ENCODE assay signal across 9 cellular contexts in genomic region chr19:14563989-14564650, GRCh38. TPM values are rescaled to one million over a fixed set of nuclear protein-coding genes. Genes with fewer than 3 reads are reported as not detected.
DNase-seq lines count a peak whose midpoint lies in the region; ATAC-seq, FAIRE-seq and TF ChIP-seq lines count a peak whose summit lies in the region.
"Had no signal": no experiment of that assay in that cellular context is flagged by ENCODE, and none has a peak within 500 bp of the region (broad histone marks: within the 10 kb centered on the region; RNA-seq: fewer than 3 reads in every experiment).

No MANE protein-coding gene starts in this region.

- intact Hi-C loops in dorsolateral prefrontal cortex (cut with DNase I): loop anchor here in 1 of 2 donors (5.0 kb wide), 1 partner anchor 47 kb away; the partner anchor contains the start of gene DNAJB1

- FAIRE-seq in frontal cortex (lab: Jason Lieb, UNC): no peak

- H3K27ac ChIP-seq in SJCRH30 (no peak overlapping the region), dorsolateral prefrontal cortex (peak overlapping the region in 35 of 59 donors; percentile 13 to 97 (median 94))
- H3K27ac ChIP-seq: KMS-11 had no signal

- H3K36me3 ChIP-seq in SJCRH30: peaks cover 30% of the 10 kb centered on the region

- no peak for ATAC-seq in omental fat pad (ENCODE audit: low FRiP score)
- ATAC-seq in HG02870 (IDR thresholded peaks at IDR 0.05; ENCODE audit: unreplicated experiment): no peak

- no peaks in the 10 kb centered on the region for H3K9me3 ChIP-seq in SJCRH30 (replicated peaks)

- TF ChIP-seq CTCF in GM13977 (IDR thresholded peaks at IDR 0.05; ENCODE audit: extremely low read depth, insufficient read depth, missing control alignments) (no peak), dorsolateral prefrontal cortex (IDR thresholded peaks at IDR 0.05 in 54 of 56, conservative IDR thresholded peaks at IDR 0.05 in 2 of 56; ENCODE audit: low read depth in 1 of 56, partially characterized antibody in 56 of 56) (no peak), omental fat pad (IDR thresholded peaks at IDR 0.05) (no peak)

- in situ Hi-C loops in GM13977 (cut with MboI; ENCODE audit: low pct_unique_long_range_greater_than_20kb, low sequenced_read_pairs, unreplicated experiment): no loop called here

- H3K4me1 ChIP-seq in SJCRH30: no peaks in the 10 kb centered on the region

- DNase-seq in GM13977 (ENCODE audit: low spot score) (peak; percentile 55), SJCRH30 (peak; percentile 75 to 84), dorsolateral prefrontal cortex (no peak), omental fat pad (ENCODE audit: low spot score) (no peak), frontal cortex (ENCODE audit: low spot score in 2 of 2) (no peak), NCI-H128 (lab: John Stamatoyannopoulos, UW; ENCODE audit: unreplicated experiment) (no peak)
- peak; percentile 50 to 76 (median 56) for DNase-seq in stimulated activated CD4-positive, alpha-beta T cell treated with anti-CD3 and anti-CD28 coated beads, Interleukin-12 subunit alpha, Interleukin-12 subunit beta, amount 100 ng/mL, for 48 hours (ENCODE audit: low read depth in 2 of 3, low spot score in 1 of 3)

- H3K4me3 ChIP-seq in SJCRH30 (no peak overlapping the region), dorsolateral prefrontal cortex (no peak overlapping the region)

- H3K27me3 ChIP-seq in SJCRH30 (no peaks in the 10 kb centered on the region), dorsolateral prefrontal cortex (no peaks in the 10 kb centered on the region)

RNA-seq across cellular contexts. Expression of gene NDUFB7, which starts 7.7 kb away (rescaled TPM):
- total RNA-seq in SJCRH30 (2014; rRNA removed; shearing (Covaris generic)): 240 and 323 TPM in 2 replicates
- total RNA-seq in dorsolateral prefrontal cortex (100 to 1,000 TPM; 107 to 236 (median 166) TPM), omental fat pad (100 to 1,000 TPM; 194 to 357 (median 322) TPM), frontal cortex (151 TPM)

RNA-seq across cellular contexts. Expression of gene CLEC17A, which starts 18.8 kb away (rescaled TPM):
- 0.04 TPM in 1 of 2 replicates, not detected in the other for total RNA-seq in SJCRH30 (2014; rRNA removed; shearing (Covaris generic))
- total RNA-seq in dorsolateral prefrontal cortex (1 to 10 TPM in 29 of 120 experiments, under 1 TPM in 70, not detected in 21; 0.20 to 3.3 (median 0.75) TPM), omental fat pad (under 1 TPM in 1 of 4 donors, not detected in 3; 0.19 TPM), frontal cortex (not detected)

RNA-seq across cellular contexts. Expression of gene TECR, which starts 34.7 kb away (rescaled TPM):
- total RNA-seq in SJCRH30 (2014; rRNA removed; shearing (Covaris generic)): 188 and 189 TPM in 2 replicates
- total RNA-seq in dorsolateral prefrontal cortex: 100 to 1,000 TPM; 169 to 287 (median 205) TPM
- 10 to 100 TPM; 32.9 to 58.1 (median 46.8) TPM for total RNA-seq in omental fat pad
- total RNA-seq in frontal cortex: 13.9 TPM

RNA-seq across cellular contexts. Expression of gene DNAJB1, which starts 45.9 kb away (rescaled TPM):
- total RNA-seq in SJCRH30 (2014; rRNA removed; shearing (Covaris generic)): 166 and 178 TPM in 2 replicates
- total RNA-seq in dorsolateral prefrontal cortex: 1,000 to 10,000 TPM in 2 of 120 experiments, 100 to 1,000 TPM in 67, 10 to 100 TPM in 51; 67.5 to 1,486 (median 107) TPM
- total RNA-seq in omental fat pad: 100 to 1,000 TPM in 3 of 4 donors, 10 to 100 TPM in 1; 67.5 to 669 (median 116) TPM
- total RNA-seq in frontal cortex: 32.6 TPM

Comparison
In these comparisons a context has a peak if more than half of its experiments do, and no peak if none do; other contexts are left out.
1. DNase-seq: peak in GM13977 (single experiment), SJCRH30 (2 of 2) and stimulated activated CD4-positive, alpha-beta T cell treated with anti-CD3 and anti-CD28 coated beads, Interleukin-12 subunit alpha, Interleukin-12 subunit beta, amount 100 ng/mL, for 48 hours (3 of 3); none in dorsolateral prefrontal cortex (0 of 10), omental fat pad (single experiment), frontal cortex (0 of 2) and NCI-H128 (single experiment).